Comparison of ENCODE assay signal across 15 cellular contexts in genomic region chr10:110782616-110783015, GRCh38.
DNase-seq lines count a peak whose midpoint lies in the region; ATAC-seq and TF ChIP-seq lines count a peak whose summit lies in the region.
"Had no signal": no experiment of that assay in that cellular context is flagged by ENCODE, and none has a peak within 500 bp of the region (broad histone marks: within the 10 kb centered on the region; RNA-seq: fewer than 3 reads in every experiment).

No MANE protein-coding gene starts in this region.

- TF ChIP-seq CTCF in lower leg skin (IDR thresholded peaks at IDR 0.05): no peak

- peaks cover 16% of the 10 kb centered on the region for H3K4me1 ChIP-seq in CD4-positive, alpha-beta memory T cell (ENCODE audit: insufficient read depth, low read length)

- H3K4me3 Mint-ChIP-seq in activated CD8-positive, alpha-beta memory T cell treated with anti-CD3 and anti-CD28 coated beads, Interleukin-2, amount 10 ng/mL, durations not matched to agents 7 days and 5 days: no peak overlapping the region
- H3K4me3 Mint-ChIP-seq in CD4-positive, alpha-beta memory T cell: no peak overlapping the region
- H3K4me3 Mint-ChIP-seq in activated T-helper 1 cell treated with anti-CD3 and anti-CD28 coated beads, Interleukin-12 subunit alpha, Interleukin-12 subunit beta, Interleukin-2, Interleukin-4 antibody, amounts not matched to agents 30 ng/mL and 10 ng/mL and 1 ng/mL, durations not matched to agents 14 hours and 24 hours and 36 hours: no peak overlapping the region
- H3K4me3 Mint-ChIP-seq: CD14-positive monocyte, IgD-negative memory B cell had no signal

- POLR2A ChIA-PET in CD4-positive, alpha-beta memory T cell (lab: Charles Lee; ENCODE audit: partially characterized antibody): interaction anchor here (1.2 to 1.3 kb wide), 2 partner anchors 82 to 136 kb away, joined by 4 to 5 read pairs; partner anchors contain the start of genes BBIP1 and SHOC2

- TF ChIP-seq POLR2A in lower leg skin (IDR thresholded peaks at IDR 0.05): no peak

- H3K27me3 Mint-ChIP-seq in activated CD8-positive, alpha-beta memory T cell treated with anti-CD3 and anti-CD28 coated beads, Interleukin-2, amount 10 ng/mL, durations not matched to agents 7 days and 5 days: no peaks in the 10 kb centered on the region
- H3K27me3 Mint-ChIP-seq in CD4-positive, alpha-beta memory T cell: no peaks in the 10 kb centered on the region
- no peaks in the 10 kb centered on the region for H3K27me3 Mint-ChIP-seq in activated T-helper 1 cell treated with anti-CD3 and anti-CD28 coated beads, Interleukin-12 subunit alpha, Interleukin-12 subunit beta, Interleukin-2, Interleukin-4 antibody, amounts not matched to agents 30 ng/mL and 10 ng/mL and 1 ng/mL, durations not matched to agents 14 hours and 24 hours and 36 hours (ENCODE audit: insufficient read depth)

- DNase-seq in activated CD8-positive, alpha-beta memory T cell treated with anti-CD3 and anti-CD28 coated beads, Interleukin-2, amount 10 ng/mL, durations not matched to agents 7 days and 5 days: no peak
- DNase-seq in activated CD8-positive, alpha-beta memory T cell treated with anti-CD3 and anti-CD28 coated beads, Interleukin-2, amount 50 U/mL, for 48 hours: no peak
- DNase-seq in CD4-positive, alpha-beta memory T cell: no peak
- no peak for DNase-seq in activated T-helper 1 cell treated with anti-CD3 and anti-CD28 coated beads, Interleukin-12 subunit alpha, Interleukin-12 subunit beta, Interleukin-2, Interleukin-4 antibody, amounts not matched to agents 30 ng/mL and 10 ng/mL and 1 ng/mL, durations not matched to agents 14 hours and 24 hours and 36 hours (ENCODE audit: low spot score)
- no peak for DNase-seq in left lobe of liver (ENCODE audit: low spot score)
- no peak for DNase-seq in head of caudate nucleus
- DNase-seq in lower leg skin (ENCODE audit: low spot score in 2 of 2): no peak
- DNase-seq: DMS79 treated with DMSO at 0.1 percent for 48 hours, NCI-H1417, NCI-H1930, NCI-H2171 treated with DMSO at 0.1 percent for 48 hours, NCI-H774 had no signal

- 86 to 89% methylated on average over 2 of the region's 2 CpGs for WGBS in lower leg skin, 2 donors

- intact Hi-C loops in CD4-positive, alpha-beta memory T cell (cut with micrococcal nuclease): no loop called here
- intact Hi-C loops in activated T-helper 1 cell treated with anti-CD3 and anti-CD28 coated beads, Interleukin-12 subunit alpha, Interleukin-12 subunit beta, Interleukin-2, Interleukin-4 antibody, amounts not matched to agents 30 ng/mL and 10 ng/mL and 1 ng/mL, durations not matched to agents 14 hours and 24 hours and 36 hours (cut with micrococcal nuclease): loop anchor here (1.0 to 2.0 kb wide), 2 partner anchors 8 to 20 kb away; no protein-coding TSS in a partner anchor
- intact Hi-C loops in head of caudate nucleus (cut with DNase I): no loop called here
- intact Hi-C loops in lower leg skin (cut with DNase I; ENCODE audit: low total_unique reads): no loop called here

- peak overlapping the region; percentile 9 for H3K27ac Mint-ChIP-seq in activated CD8-positive, alpha-beta memory T cell treated with anti-CD3 and anti-CD28 coated beads, Interleukin-2, amount 10 ng/mL, durations not matched to agents 7 days and 5 days
- H3K27ac Mint-ChIP-seq in CD4-positive, alpha-beta memory T cell: peak overlapping the region in 6 of 7 donors; percentile 58 to 98 (median 91)
- peak overlapping the region; percentile 11 for H3K27ac Mint-ChIP-seq in activated T-helper 1 cell treated with anti-CD3 and anti-CD28 coated beads, Interleukin-12 subunit alpha, Interleukin-12 subunit beta, Interleukin-2, Interleukin-4 antibody, amounts not matched to agents 30 ng/mL and 10 ng/mL and 1 ng/mL, durations not matched to agents 14 hours and 24 hours and 36 hours
- H3K27ac Mint-ChIP-seq: IgD-negative memory B cell had no signal

- H3K27ac ChIP-seq in CD4-positive, alpha-beta memory T cell (ENCODE audit: low read depth, low read length): no peak overlapping the region

- H3K9me3 Mint-ChIP-seq in activated CD8-positive, alpha-beta memory T cell treated with anti-CD3 and anti-CD28 coated beads, Interleukin-2, amount 10 ng/mL, durations not matched to agents 7 days and 5 days (ENCODE audit: low read depth): no peaks in the 10 kb centered on the region
- H3K9me3 Mint-ChIP-seq in CD4-positive, alpha-beta memory T cell: no peaks in the 10 kb centered on the region
- H3K9me3 Mint-ChIP-seq in activated T-helper 1 cell treated with anti-CD3 and anti-CD28 coated beads, Interleukin-12 subunit alpha, Interleukin-12 subunit beta, Interleukin-2, Interleukin-4 antibody, amounts not matched to agents 30 ng/mL and 10 ng/mL and 1 ng/mL, durations not matched to agents 14 hours and 24 hours and 36 hours: peaks cover 6% of the 10 kb centered on the region
- H3K9me3 Mint-ChIP-seq: CD14-positive monocyte, IgD-negative memory B cell had no signal

- no peaks in the 10 kb centered on the region for H3K27me3 ChIP-seq in CD4-positive, alpha-beta memory T cell (ENCODE audit: insufficient read depth, low read length)

- CTCF ChIA-PET in activated CD8-positive, alpha-beta memory T cell treated with anti-CD3 and anti-CD28 coated beads, Interleukin-2, amount 10 ng/mL, durations not matched to agents 7 days and 5 days (lab: Charles Lee): interaction anchor here (0.8 to 3.0 kb wide), 3 partner anchors 9 to 21 kb away, joined by 3 to 18 read pairs (median 3); no protein-coding TSS in a partner anchor
- CTCF ChIA-PET in CD4-positive, alpha-beta memory T cell (lab: Charles Lee; ENCODE audit: partially characterized antibody): no interaction called here

- H3K36me3 Mint-ChIP-seq in activated CD8-positive, alpha-beta memory T cell treated with anti-CD3 and anti-CD28 coated beads, Interleukin-2, amount 10 ng/mL, durations not matched to agents 7 days and 5 days: peaks cover 3% of the 10 kb centered on the region
- H3K36me3 Mint-ChIP-seq in CD4-positive, alpha-beta memory T cell: no peaks in the 10 kb centered on the region
- H3K36me3 Mint-ChIP-seq in activated T-helper 1 cell treated with anti-CD3 and anti-CD28 coated beads, Interleukin-12 subunit alpha, Interleukin-12 subunit beta, Interleukin-2, Interleukin-4 antibody, amounts not matched to agents 30 ng/mL and 10 ng/mL and 1 ng/mL, durations not matched to agents 14 hours and 24 hours and 36 hours (ENCODE audit: low read depth): peaks cover 7% of the 10 kb centered on the region
- H3K36me3 Mint-ChIP-seq: CD14-positive monocyte had no signal

- ATAC-seq in activated CD8-positive, alpha-beta memory T cell treated with anti-CD3 and anti-CD28 coated beads, Interleukin-2, amount 10 ng/mL, durations not matched to agents 7 days and 5 days: no peak
- ATAC-seq in left lobe of liver (peak; percentile 60), HG02798 (IDR thresholded peaks at IDR 0.05; ENCODE audit: poor library complexity, unreplicated experiment) (no peak)

- H3K4me3 ChIP-seq in CD4-positive, alpha-beta memory T cell (ENCODE audit: low read length in 2 of 2): no peak overlapping the region
- no peak overlapping the region for H3K4me3 ChIP-seq in lower leg skin (ENCODE audit: low read depth, poor library complexity, severe bottlenecking)

- H3K36me3 ChIP-seq in CD4-positive, alpha-beta memory T cell (ENCODE audit: insufficient read depth, low read length): no peaks in the 10 kb centered on the region

- H3K9me3 ChIP-seq in CD4-positive, alpha-beta memory T cell (ENCODE audit: control insufficient read depth in 1 of 2, low read length in 2 of 2): no peaks in the 10 kb centered on the region

- peaks cover 22% of the 10 kb centered on the region for H3K4me1 Mint-ChIP-seq in activated CD8-positive, alpha-beta memory T cell treated with anti-CD3 and anti-CD28 coated beads, Interleukin-2, amount 10 ng/mL, durations not matched to agents 7 days and 5 days
- peaks cover 19 to 32% (median 25%) of the 10 kb centered on the region in 4 donors for H3K4me1 Mint-ChIP-seq in CD4-positive, alpha-beta memory T cell
- H3K4me1 Mint-ChIP-seq in activated T-helper 1 cell treated with anti-CD3 and anti-CD28 coated beads, Interleukin-12 subunit alpha, Interleukin-12 subunit beta, Interleukin-2, Interleukin-4 antibody, amounts not matched to agents 30 ng/mL and 10 ng/mL and 1 ng/mL, durations not matched to agents 14 hours and 24 hours and 36 hours (ENCODE audit: low read depth): peaks cover 69% of the 10 kb centered on the region
- H3K4me1 Mint-ChIP-seq: CD14-positive monocyte had no signal

Comparison
In these comparisons a context has a peak if more than half of its experiments do, and no peak if none do; other contexts are left out.
1. H3K27ac Mint-ChIP-seq: peak in every context shown above with its lines; median percentile 91 in CD4-positive, alpha-beta memory T cell; 11 in activated T-helper 1 cell treated with anti-CD3 and anti-CD28 coated beads, Interleukin-12 subunit alpha, Interleukin-12 subunit beta, Interleukin-2, Interleukin-4 antibody, amounts not matched to agents 30 ng/mL and 10 ng/mL and 1 ng/mL, durations not matched to agents 14 hours and 24 hours and 36 hours; 9 in activated CD8-positive, alpha-beta memory T cell treated with anti-CD3 and anti-CD28 coated beads, Interleukin-2, amount 10 ng/mL, durations not matched to agents 7 days and 5 days.